ENCODE assay signal across 28 cellular contexts in genomic region chr10:71144824-71145223, GRCh38.
"Had no signal": no experiment of that assay in that cellular context is flagged by ENCODE, and none has a peak within 500 bp of the region (broad histone marks: within the 10 kb centered on the region; RNA-seq: fewer than 3 reads in every experiment).

No MANE protein-coding gene starts in this region.

- H3K9me3 ChIP-seq: stomach, suprapubic skin, testis, thoracic aorta, thyroid gland, tibial artery, tibial nerve, transverse colon, upper lobe of left lung, upper lobe of right lung, uterus, vagina had no signal

- H3K36me3 Mint-ChIP-seq: stimulated activated effector memory CD8-positive, alpha-beta T cell treated with anti-CD3 and anti-CD28 coated beads, Interleukin-12 subunit alpha, Interleukin-12 subunit beta, amount 100 ng/mL, for 72 hours; stimulated activated memory B cell treated with anti-CD40 and anti-IgM and Interleukin-4, amounts not matched to agents 10 μg/mL and 1 μg/mL and 100 μg/mL, for 72 hours; stimulated activated naive B cell treated with anti-CD40 and anti-IgM and Interleukin-4, amounts not matched to agents 10 μg/mL and 1 μg/mL and 100 μg/mL, for 72 hours; type B pancreatic cell had no signal

- H3K4me3 Mint-ChIP-seq: stimulated activated effector memory CD8-positive, alpha-beta T cell treated with anti-CD3 and anti-CD28 coated beads, Interleukin-12 subunit alpha, Interleukin-12 subunit beta, amount 100 ng/mL, for 72 hours; stimulated activated memory B cell treated with anti-CD40 and anti-IgM and Interleukin-4, amounts not matched to agents 10 μg/mL and 1 μg/mL and 100 μg/mL, for 72 hours; stimulated activated naive B cell treated with anti-CD40 and anti-IgM and Interleukin-4, amounts not matched to agents 10 μg/mL and 1 μg/mL and 100 μg/mL, for 72 hours; stimulated activated naive CD8-positive, alpha-beta T cell treated with anti-CD3 and anti-CD28 coated beads, Interleukin-15, amount 100 ng/mL, for 72 hours; stimulated activated naive CD8-positive, alpha-beta T cell treated with anti-CD3 and anti-CD28 coated beads, Interleukin-15, Interleukin-2, amounts not matched to agents 100 ng/mL and 50 ng/mL, for 24 hours; type B pancreatic cell had no signal

- DNase-seq: stimulated activated CD4-positive, alpha-beta T cell treated with anti-CD3 and anti-CD28 coated beads, Interleukin-2, amount 100 ng/mL, for 48 hours; stimulated activated CD4-positive, alpha-beta T cell treated with anti-CD3 and anti-CD28 coated beads, Interleukin-4, amount 100 ng/mL, for 1 hour; stimulated activated CD4-positive, alpha-beta T cell treated with anti-CD3 and anti-CD28 coated beads, Interleukin-4, amount 100 ng/mL, for 24 hours; stimulated activated CD4-positive, alpha-beta T cell treated with anti-CD3 and anti-CD28 coated beads, Interleukin-4, amount 100 ng/mL, for 4 hours; stimulated activated CD8-positive, alpha-beta memory T cell treated with anti-CD3 and anti-CD28 coated beads, Interleukin-4, amount 100 ng/mL, for 48 hours; stimulated activated naive B cell treated with anti-CD40 and anti-IgM and Interleukin-4, amounts not matched to agents 10 μg/mL and 1 μg/mL and 100 μg/mL, for 72 hours; stimulated activated naive CD4-positive, alpha-beta T cell; stimulated activated naive CD4-positive, alpha-beta T cell treated with Interleukin-2 at 50 U/mL for 16 hours; stimulated activated naive CD8-positive, alpha-beta T cell treated with anti-CD3 and anti-CD28 coated beads, Interleukin-15, amount 100 ng/mL, for 72 hours; stimulated activated naive CD8-positive, alpha-beta T cell treated with anti-CD3 and anti-CD28 coated beads, Interleukin-15, Interleukin-2, amounts not matched to agents 100 U/mL and 50 U/mL, for 24 hours; stomach; substantia nigra; testis; thyroid gland; tibial artery; transverse colon; trophoblast cell; upper lobe of left lung; upper lobe of right lung; uterus had no signal

- H3K4me1 ChIP-seq: stomach, suprapubic skin, testis, thyroid gland, tibial nerve, transverse colon, upper lobe of left lung, upper lobe of right lung, uterus, vagina had no signal

- H3K9me3 Mint-ChIP-seq: stimulated activated effector memory CD8-positive, alpha-beta T cell treated with anti-CD3 and anti-CD28 coated beads, Interleukin-12 subunit alpha, Interleukin-12 subunit beta, amount 100 ng/mL, for 72 hours; stimulated activated memory B cell treated with anti-CD40 and anti-IgM and Interleukin-4, amounts not matched to agents 10 μg/mL and 1 μg/mL and 100 μg/mL, for 72 hours; stimulated activated naive B cell treated with anti-CD40 and anti-IgM and Interleukin-4, amounts not matched to agents 10 μg/mL and 1 μg/mL and 100 μg/mL, for 72 hours; stimulated activated naive CD8-positive, alpha-beta T cell treated with anti-CD3 and anti-CD28 coated beads, Interleukin-15, amount 100 ng/mL, for 72 hours; stimulated activated naive CD8-positive, alpha-beta T cell treated with anti-CD3 and anti-CD28 coated beads, Interleukin-15, Interleukin-2, amounts not matched to agents 100 ng/mL and 50 ng/mL, for 24 hours; type B pancreatic cell had no signal

- H3K4me1 Mint-ChIP-seq: stimulated activated effector memory CD8-positive, alpha-beta T cell treated with anti-CD3 and anti-CD28 coated beads, Interleukin-12 subunit alpha, Interleukin-12 subunit beta, amount 100 ng/mL, for 72 hours; stimulated activated memory B cell treated with anti-CD40 and anti-IgM and Interleukin-4, amounts not matched to agents 10 μg/mL and 1 μg/mL and 100 μg/mL, for 72 hours; stimulated activated naive B cell treated with anti-CD40 and anti-IgM and Interleukin-4, amounts not matched to agents 10 μg/mL and 1 μg/mL and 100 μg/mL, for 72 hours; stimulated activated naive CD8-positive, alpha-beta T cell treated with anti-CD3 and anti-CD28 coated beads, Interleukin-15, amount 100 ng/mL, for 72 hours had no signal

- H3K27ac ChIP-seq: stomach, suprapubic skin, testis, thoracic aorta, thyroid gland, tibial nerve, transverse colon, upper lobe of left lung, upper lobe of right lung, uterus, vagina had no signal

- H3K27ac Mint-ChIP-seq: stimulated activated effector memory CD8-positive, alpha-beta T cell treated with anti-CD3 and anti-CD28 coated beads, Interleukin-12 subunit alpha, Interleukin-12 subunit beta, amount 100 ng/mL, for 72 hours; stimulated activated memory B cell treated with anti-CD40 and anti-IgM and Interleukin-4, amounts not matched to agents 10 μg/mL and 1 μg/mL and 100 μg/mL, for 72 hours; stimulated activated naive B cell treated with anti-CD40 and anti-IgM and Interleukin-4, amounts not matched to agents 10 μg/mL and 1 μg/mL and 100 μg/mL, for 72 hours; stimulated activated naive CD8-positive, alpha-beta T cell treated with anti-CD3 and anti-CD28 coated beads, Interleukin-15, Interleukin-2, amounts not matched to agents 100 ng/mL and 50 ng/mL, for 24 hours; type B pancreatic cell had no signal

- ATAC-seq: stimulated activated effector memory CD8-positive, alpha-beta T cell treated with anti-CD3 and anti-CD28 coated beads, Interleukin-12 subunit alpha, Interleukin-12 subunit beta, amount 100 ng/mL, for 72 hours; stimulated activated memory B cell treated with anti-CD40 and anti-IgM and Interleukin-4, amounts not matched to agents 10 μg/mL and 1 μg/mL and 100 μg/mL, for 72 hours; stimulated activated naive B cell treated with anti-CD40 and anti-IgM and Interleukin-4, amounts not matched to agents 10 μg/mL and 1 μg/mL and 100 μg/mL, for 72 hours; stimulated activated naive CD8-positive, alpha-beta T cell treated with anti-CD3 and anti-CD28 coated beads, Interleukin-15, amount 100 ng/mL, for 72 hours; stimulated activated naive CD8-positive, alpha-beta T cell treated with anti-CD3 and anti-CD28 coated beads, Interleukin-15, Interleukin-2, amounts not matched to agents 100 U/mL and 50 U/mL, for 24 hours; upper lobe of right lung had no signal

- H3K27me3 ChIP-seq: stomach, testis, thyroid gland, tibial artery, tibial nerve, upper lobe of left lung, upper lobe of right lung, uterus, vagina had no signal

- H3K27me3 Mint-ChIP-seq: stimulated activated memory B cell treated with anti-CD40 and anti-IgM and Interleukin-4, amounts not matched to agents 10 μg/mL and 1 μg/mL and 100 μg/mL, for 72 hours; stimulated activated naive B cell treated with anti-CD40 and anti-IgM and Interleukin-4, amounts not matched to agents 10 μg/mL and 1 μg/mL and 100 μg/mL, for 72 hours; stimulated activated naive CD8-positive, alpha-beta T cell treated with anti-CD3 and anti-CD28 coated beads, Interleukin-15, amount 100 ng/mL, for 72 hours; stimulated activated naive CD8-positive, alpha-beta T cell treated with anti-CD3 and anti-CD28 coated beads, Interleukin-15, Interleukin-2, amounts not matched to agents 100 ng/mL and 50 ng/mL, for 24 hours had no signal
